In genomic region chr4:112145820-112146813, GRCh38 we compare ENCODE assay signal across 8 cellular contexts.
DNase-seq lines count a peak whose midpoint lies in the region; ATAC-seq and TF ChIP-seq lines count a peak whose summit lies in the region.

No MANE protein-coding gene starts in this region.

- peak overlapping the region; percentile 82 for H3K27ac Mint-ChIP-seq in T-helper 2 cell treated with Interferon-gamma antibody and Interleukin-4, amounts not matched to agents 5 μg/mL and 100 μg/mL, for 36 hours

- H4K20me1 ChIP-seq in DND-41 (ENCODE audit: insufficient read depth, low read length), result no peaks in the 10 kb centered on the region

- H3K4me1 ChIP-seq in DND-41 (ENCODE audit: insufficient read depth, low read length), result peaks cover 9% of the 10 kb centered on the region; the same call in 1 of the 2 replicates

- peaks cover 36% of the 10 kb centered on the region for H3K4me1 Mint-ChIP-seq in T-helper 2 cell treated with Interferon-gamma antibody and Interleukin-4, amounts not matched to agents 5 μg/mL and 100 μg/mL, for 36 hours (ENCODE audit: low read depth)

- peak; percentile 34 for DNase-seq in DND-41
- DNase-seq in HL-60 (ENCODE audit: low read depth in 1 of 2, low spot score in 1 of 2), result peak in 1 of 2 experiments; percentile 54
- DNase-seq in T-helper 2 cell treated with Interferon-gamma antibody and Interleukin-4, amounts not matched to agents 5 μg/mL and 100 μg/mL, for 36 hours (ENCODE audit: low spot score), result peak; percentile 75
- DNase-seq in astrocyte of the hippocampus (ENCODE audit: low read depth, low spot score), result peak; percentile 64
- no peak for DNase-seq in skeletal muscle cell (ENCODE audit: low read depth)
- DNase-seq in NCI-H2196 treated with DMSO at 0.1 percent for 48 hours (lab: John Stamatoyannopoulos, UW; ENCODE audit: unreplicated experiment), result no peak

- H3K27ac ChIP-seq in DND-41 (ENCODE audit: low read length) (no peak overlapping the region), HL-60 (replicated peaks) (peak overlapping the region; percentile 84)

- no peaks in the 10 kb centered on the region for H3K36me3 ChIP-seq in DND-41 (ENCODE audit: insufficient read depth, low read length)

- H3K27me3 Mint-ChIP-seq in T-helper 2 cell treated with Interferon-gamma antibody and Interleukin-4, amounts not matched to agents 5 μg/mL and 100 μg/mL, for 36 hours (ENCODE audit: low read depth), result no peaks in the 10 kb centered on the region

- H3K27me3 ChIP-seq in DND-41 (ENCODE audit: insufficient read depth, low read length, poor library complexity), result peaks cover 25% of the 10 kb centered on the region
- no peaks in the 10 kb centered on the region for H3K27me3 ChIP-seq in HL-60 (ENCODE audit: insufficient read depth, poor library complexity, severe bottlenecking)

- H3K79me2 ChIP-seq in DND-41 (ENCODE audit: insufficient read depth, low read length), result no peaks in the 10 kb centered on the region

- no peaks in the 10 kb centered on the region for H3K9me3 ChIP-seq in DND-41 (ENCODE audit: insufficient read depth, low read length, severe bottlenecking)

- H3K4me3 ChIP-seq in DND-41 (ENCODE audit: low read depth in 1 of 2, low read length in 2 of 2) (peak overlapping the region; percentile 20 to 63; a peak in 3 of 4 replicates), HL-60 (replicated peaks; ENCODE audit: insufficient read depth, low read length) (peak overlapping the region; percentile 86), iPS-11a (ENCODE audit: low read depth, low read length) (peak overlapping the region; percentile 72), skeletal muscle cell (ENCODE audit: low read depth, low read length) (peak overlapping the region; percentile 73)

- peak overlapping the region; percentile 75 for H3K4me2 ChIP-seq in DND-41 (ENCODE audit: insufficient read depth, low read length)

- peak; percentile 54 for ATAC-seq in DND-41 (ENCODE audit: insufficient read depth, low read depth)
- peak; percentile 53 for ATAC-seq in GM21360 (IDR thresholded peaks at IDR 0.05; ENCODE audit: unreplicated experiment)

- no peaks in the 10 kb centered on the region for H3K36me3 Mint-ChIP-seq in T-helper 2 cell treated with Interferon-gamma antibody and Interleukin-4, amounts not matched to agents 5 μg/mL and 100 μg/mL, for 36 hours (ENCODE audit: low read depth)

- H3K4me3 Mint-ChIP-seq in T-helper 2 cell treated with Interferon-gamma antibody and Interleukin-4, amounts not matched to agents 5 μg/mL and 100 μg/mL, for 36 hours, result peak overlapping the region; percentile 97

- H3K9me3 Mint-ChIP-seq in T-helper 2 cell treated with Interferon-gamma antibody and Interleukin-4, amounts not matched to agents 5 μg/mL and 100 μg/mL, for 36 hours, result no peaks in the 10 kb centered on the region

- H3K9ac ChIP-seq in DND-41 (ENCODE audit: low read depth, low read length), result peak overlapping the region; percentile 46

- no peak for TF ChIP-seq CTCF in DND-41 (IDR thresholded peaks at IDR 0.05; ENCODE audit: borderline replicate concordance, extremely low read depth, low read length, poor library complexity, severe bottlenecking)
- TF ChIP-seq CTCF in HL-60 (IDR thresholded peaks at IDR 0.05; ENCODE audit: insufficient read depth, low read length), result no peak

- peak overlapping the region; percentile 69 for H2AFZ ChIP-seq in DND-41 (ENCODE audit: low read depth, low read length)

Comparison
In these comparisons a context has a peak if more than half of its experiments do, and no peak if none do; other contexts are left out.
1. DNase-seq: peak in DND-41 (single experiment), T-helper 2 cell treated with Interferon-gamma antibody and Interleukin-4, amounts not matched to agents 5 μg/mL and 100 μg/mL, for 36 hours (single experiment) and astrocyte of the hippocampus (single experiment); none in skeletal muscle cell (single experiment) and NCI-H2196 treated with DMSO at 0.1 percent for 48 hours (single experiment).
2. Peak in every context shown above with its lines, with median percentiles within 50 percentile points of each other: H3K4me3 ChIP-seq.